25 cellular contexts compared by ENCODE assay signal in genomic region chr11:1083621-1084551, GRCh38. TPM values are rescaled to one million over a fixed set of nuclear protein-coding genes. Genes with fewer than 3 reads are reported as not detected.
DNase-seq lines count a peak whose midpoint lies in the region; ATAC-seq and TF ChIP-seq lines count a peak whose summit lies in the region.
"Had no signal": no experiment of that assay in that cellular context is flagged by ENCODE, and none has a peak within 500 bp of the region (broad histone marks: within the 10 kb centered on the region; RNA-seq: fewer than 3 reads in every experiment).

No MANE protein-coding gene starts in this region.

- H3K27me3 Mint-ChIP-seq in CD14-positive monocyte (ENCODE audit: low read depth in 3 of 3): peaks cover 0 to 2% (median 1%) of the 10 kb centered on the region in 3 donors
- no peaks in the 10 kb centered on the region for H3K27me3 Mint-ChIP-seq in glutamatergic neuron (ENCODE audit: unreplicated experiment)

- no peaks in the 10 kb centered on the region for H3K9me3 ChIP-seq in ovary
- H3K9me3 ChIP-seq: adrenal gland, SJSA1, testis had no signal

- H3K4me1 ChIP-seq in ovary (ENCODE audit: insufficient read depth): no peaks in the 10 kb centered on the region
- H3K4me1 ChIP-seq: adrenal gland, parathyroid adenoma, SJSA1, testis had no signal

- H3K4me3 Mint-ChIP-seq in CD14-positive monocyte: no peak overlapping the region
- H3K4me3 Mint-ChIP-seq in glutamatergic neuron (ENCODE audit: unreplicated experiment): no peak overlapping the region
- H3K4me3 Mint-ChIP-seq: naive thymus-derived CD8-positive, alpha-beta T cell; T-helper 1 cell treated with Interleukin-12 subunit alpha and Interleukin-12 subunit beta and Interleukin-4 antibody, amounts not matched to agents 30 μg/mL and 1 μg/mL, for 36 hours had no signal

- whole genome bisulfite sequencing in ovary, 3 donors: 77 to 81% (median 80%) methylated on average over 33 to 34 of the region's 34 CpGs

- peak overlapping the region; percentile 41 for H3K27ac ChIP-seq in C4-2B
- no peak overlapping the region for H3K27ac ChIP-seq in ovary
- H3K27ac ChIP-seq: adrenal gland, parathyroid adenoma, SJSA1, testis had no signal

- H3K9me3 Mint-ChIP-seq in CD14-positive monocyte (peaks cover 0 to 3% (median 0%) of the 10 kb centered on the region in 7 donors), glutamatergic neuron (ENCODE audit: unreplicated experiment) (peaks cover 1% of the 10 kb centered on the region)
- H3K9me3 Mint-ChIP-seq: naive thymus-derived CD8-positive, alpha-beta T cell; T-helper 1 cell treated with Interleukin-12 subunit alpha and Interleukin-12 subunit beta and Interleukin-4 antibody, amounts not matched to agents 30 μg/mL and 1 μg/mL, for 36 hours had no signal

- H3K27ac Mint-ChIP-seq in CD14-positive monocyte (no peak overlapping the region), glutamatergic neuron (ENCODE audit: unreplicated experiment) (no peak overlapping the region)
- H3K27ac Mint-ChIP-seq: naive thymus-derived CD8-positive, alpha-beta T cell; T-helper 1 cell treated with Interleukin-12 subunit alpha and Interleukin-12 subunit beta and Interleukin-4 antibody, amounts not matched to agents 30 μg/mL and 1 μg/mL, for 36 hours had no signal

- H3K36me3 Mint-ChIP-seq in CD14-positive monocyte (no peaks in the 10 kb centered on the region), glutamatergic neuron (ENCODE audit: unreplicated experiment) (no peaks in the 10 kb centered on the region)
- H3K36me3 Mint-ChIP-seq: naive thymus-derived CD8-positive, alpha-beta T cell had no signal

- no peaks in the 10 kb centered on the region for H3K27me3 ChIP-seq in ovary
- H3K27me3 ChIP-seq: adrenal gland, SJSA1, testis had no signal

- peak; percentile 42 for DNase-seq in CD14-positive monocyte (ENCODE audit: low spot score)
- DNase-seq in glutamatergic neuron: peak; percentile 13
- peak in 3 of 5 donors; percentile 6 to 31 (median 15) for DNase-seq in ovary
- no peak for DNase-seq in NCI-H446 (lab: John Stamatoyannopoulos, UW)
- no peak for DNase-seq in NCI-H82 treated with DMSO at 0.1 percent for 48 hours (lab: John Stamatoyannopoulos, UW; ENCODE audit: unreplicated experiment)
- DNase-seq: activated CD4-positive, alpha-beta T cell treated with anti-CD3 and anti-CD28 coated beads, Interleukin-2, amount 50 U/mL, for 1 hour; DND-41; Kasumi-1; NCI-H1092; NCI-H2029 treated with DMSO at 0.1 percent for 48 hours; NCI-H345; NK-92 treated with Interleukin-12 subunit alpha and Interleukin-12 subunit beta, amount 100 ng/mL, for 24 hours; stimulated activated CD4-positive, alpha-beta T cell treated with anti-CD3 and anti-CD28 coated beads, Interleukin-1b, Interleukin-23, amount 100 ng/mL, for 48 hours; testis had no signal

- no peaks in the 10 kb centered on the region for H3K4me1 Mint-ChIP-seq in CD14-positive monocyte
- no peaks in the 10 kb centered on the region for H3K4me1 Mint-ChIP-seq in glutamatergic neuron (ENCODE audit: low read depth, unreplicated experiment)
- H3K4me1 Mint-ChIP-seq: naive thymus-derived CD8-positive, alpha-beta T cell had no signal

- intact Hi-C loops in CD14-positive monocyte (cut with micrococcal nuclease) (no loop called here), ovary (cut with DNase I) (no loop called here)

- no peak for TF ChIP-seq POLR2A in ovary (IDR thresholded peaks at IDR 0.05)

- TF ChIP-seq CTCF in C4-2B (conservative IDR thresholded peaks at IDR 0.05) (no peak), CD14-positive monocyte (IDR thresholded peaks at IDR 0.05) (no peak), glutamatergic neuron (IDR thresholded peaks at IDR 0.05; ENCODE audit: partially characterized antibody, unreplicated experiment) (no peak), ovary (IDR thresholded peaks at IDR 0.05) (no peak)

- H3K4me3 ChIP-seq in ovary: no peak overlapping the region
- H3K4me3 ChIP-seq: adrenal gland, GM12878, SJSA1, testis had no signal

- no peak for ATAC-seq in HG03175 (IDR thresholded peaks at IDR 0.05; ENCODE audit: unreplicated experiment)
- ATAC-seq: GM12878; HCT116; naive thymus-derived CD8-positive, alpha-beta T cell had no signal

- no peaks in the 10 kb centered on the region for H3K36me3 ChIP-seq in ovary
- H3K36me3 ChIP-seq: adrenal gland, SJSA1 had no signal

- no peak for TF ChIP-seq EP300 in ovary (IDR thresholded peaks at IDR 0.05)

RNA-seq across cellular contexts. Expression of gene MUC2, which starts 9.2 kb away (rescaled TPM):
- polyA plus RNA-seq in CD14-positive monocyte: not detected
- not detected for total RNA-seq in glutamatergic neuron (ENCODE audit: unreplicated experiment)
- 1 to 10 TPM in 1 of 7 donors, under 1 TPM in 3, not detected in 3; 0.02 to 3.3 (median 0.27) TPM for total RNA-seq in ovary
- polyA plus RNA-seq in ovary: under 1 TPM in 1 of 2 donors, not detected in 1; 0.02 TPM
- total RNA-seq: kidney epithelial cell; naive thymus-derived CD8-positive, alpha-beta T cell; SJSA1 had no signal
- polyA plus RNA-seq: GM12878; naive thymus-derived CD8-positive, alpha-beta T cell had no signal

RNA-seq across cellular contexts. Expression of gene MUC6, which starts 47.4 kb away (rescaled TPM):
- not detected for polyA plus RNA-seq in CD14-positive monocyte
- not detected for total RNA-seq in glutamatergic neuron (ENCODE audit: unreplicated experiment)
- total RNA-seq in ovary: 1 to 10 TPM in 1 of 7 donors, under 1 TPM in 5, not detected in 1; 0.23 to 7.2 (median 0.41) TPM
- under 1 TPM; 0.02 to 0.06 TPM for polyA plus RNA-seq in ovary
- total RNA-seq: kidney epithelial cell; mesenteric fat pad; naive thymus-derived CD8-positive, alpha-beta T cell; SJSA1 had no signal
- polyA plus RNA-seq: naive thymus-derived CD8-positive, alpha-beta T cell had no signal

Comparison
In these comparisons a context has a peak if more than half of its experiments do, and no peak if none do; other contexts are left out.
1. DNase-seq: peak in CD14-positive monocyte (single experiment), glutamatergic neuron (single experiment) and ovary (3 of 5); none in NCI-H446 (0 of 2) and NCI-H82 treated with DMSO at 0.1 percent for 48 hours (single experiment).